12 cellular contexts compared by ENCODE assay signal in genomic region chr16:84555418-84556196, GRCh38. TPM values are rescaled to one million over a fixed set of nuclear protein-coding genes. Genes with fewer than 3 reads are reported as not detected.
A peak's percentile ranks its signal among the peaks of the same experiment; 100 is the strongest.
DNase-seq lines count a peak whose midpoint lies in the region; ATAC-seq lines count a peak whose summit lies in the region.
"Had no signal": no experiment of that assay in that cellular context is flagged by ENCODE, and none has a peak within 500 bp of the region (broad histone marks: within the 10 kb centered on the region; RNA-seq: fewer than 3 reads in every experiment).

No MANE protein-coding gene starts in this region.

- intact Hi-C loops in CD4-positive, alpha-beta memory T cell (cut with micrococcal nuclease), result loop anchor here (2.0 kb wide), 1 partner anchor 45 kb away; no protein-coding TSS in a partner anchor
- intact Hi-C loops in activated CD4-positive, alpha-beta memory T cell treated with anti-CD3 and anti-CD28 coated beads for 36 hours (cut with micrococcal nuclease), result no loop called here
- intact Hi-C loops in left cardiac atrium (cut with DNase I), result no loop called here

- POLR2A ChIA-PET in CD4-positive, alpha-beta memory T cell (lab: Charles Lee; ENCODE audit: partially characterized antibody), result interaction anchor here (2.0 to 10.4 kb wide), 6 partner anchors 8 to 61 kb away, joined by 9 to 245 read pairs (median 48); partner anchors contain the start of gene COTL1
- POLR2A ChIA-PET in activated CD4-positive, alpha-beta memory T cell treated with anti-CD3 and anti-CD28 coated beads for 36 hours (lab: Charles Lee), result interaction anchor here (4.1 kb wide), 1 partner anchor 44 kb away, joined by 25 read pairs; no protein-coding TSS in a partner anchor

- no peak overlapping the region for H3K4me3 ChIP-seq in CD4-positive, alpha-beta memory T cell (ENCODE audit: low read length in 2 of 2)
- no peak overlapping the region for H3K4me3 ChIP-seq in HUES64 (ENCODE audit: low read length)
- H3K4me3 ChIP-seq: GM12878 had no signal

- H3K27ac Mint-ChIP-seq in CD4-positive, alpha-beta memory T cell, result peak overlapping the region in 5 of 7 donors; percentile 55 to 87 (median 86)
- peak overlapping the region; percentile 10 for H3K27ac Mint-ChIP-seq in activated CD4-positive, alpha-beta memory T cell treated with anti-CD3 and anti-CD28 coated beads for 36 hours

- H3K4me3 Mint-ChIP-seq in CD4-positive, alpha-beta memory T cell, result peak overlapping the region in 2 of 8 donors; percentile 11 to 24
- no peak overlapping the region for H3K4me3 Mint-ChIP-seq in activated CD4-positive, alpha-beta memory T cell treated with anti-CD3 and anti-CD28 coated beads for 36 hours
- H3K4me3 Mint-ChIP-seq: nephron had no signal

- no peaks in the 10 kb centered on the region for H3K9me3 ChIP-seq in CD4-positive, alpha-beta memory T cell (ENCODE audit: control insufficient read depth in 1 of 2, low read length in 2 of 2)
- no peaks in the 10 kb centered on the region for H3K9me3 ChIP-seq in HUES64 (ENCODE audit: insufficient read depth, low read depth, low read length)

- no peaks in the 10 kb centered on the region for H3K27me3 Mint-ChIP-seq in CD4-positive, alpha-beta memory T cell
- H3K27me3 Mint-ChIP-seq in activated CD4-positive, alpha-beta memory T cell treated with anti-CD3 and anti-CD28 coated beads for 36 hours, result no peaks in the 10 kb centered on the region

- WGBS in HUES64, result 76% methylated on average over 19 of the region's 19 CpGs

- no peak for ATAC-seq in left cardiac atrium
- ATAC-seq: GM12878, Panc1 had no signal

- H3K27ac ChIP-seq in CD4-positive, alpha-beta memory T cell (ENCODE audit: low read depth, low read length), result no peak overlapping the region
- peak overlapping the region; percentile 28; the same call in 1 of the 2 replicates for H3K27ac ChIP-seq in HUES64 (ENCODE audit: low read depth, low read length)

- no peaks in the 10 kb centered on the region for H3K36me3 ChIP-seq in CD4-positive, alpha-beta memory T cell (ENCODE audit: insufficient read depth, low read length)
- H3K36me3 ChIP-seq in HUES64 (ENCODE audit: insufficient read depth, low read length), result no peaks in the 10 kb centered on the region

- CTCF ChIA-PET in CD4-positive, alpha-beta memory T cell (lab: Charles Lee; ENCODE audit: partially characterized antibody), result interaction anchor here (1.2 to 5.2 kb wide), 2 partner anchors 41 to 45 kb away, joined by 4 to 23 read pairs; no protein-coding TSS in a partner anchor
- CTCF ChIA-PET in activated CD4-positive, alpha-beta memory T cell treated with anti-CD3 and anti-CD28 coated beads for 36 hours (lab: Charles Lee), result interaction anchor here (2.5 kb wide), 1 partner anchor 67 kb away, joined by 13 read pairs; no protein-coding TSS in a partner anchor

- H3K36me3 Mint-ChIP-seq in CD4-positive, alpha-beta memory T cell, result peaks cover 0 to 6% of the 10 kb centered on the region in 2 donors
- H3K36me3 Mint-ChIP-seq in activated CD4-positive, alpha-beta memory T cell treated with anti-CD3 and anti-CD28 coated beads for 36 hours, result peaks cover 4% of the 10 kb centered on the region

- H3K4me1 ChIP-seq in CD4-positive, alpha-beta memory T cell (ENCODE audit: insufficient read depth, low read length), result peaks cover 49% of the 10 kb centered on the region
- H3K4me1 ChIP-seq in HUES64 (ENCODE audit: insufficient read depth, low read length), result peaks cover 26% of the 10 kb centered on the region; the same call in 1 of the 2 replicates

- no peaks in the 10 kb centered on the region for H3K9me3 Mint-ChIP-seq in CD4-positive, alpha-beta memory T cell
- no peaks in the 10 kb centered on the region for H3K9me3 Mint-ChIP-seq in activated CD4-positive, alpha-beta memory T cell treated with anti-CD3 and anti-CD28 coated beads for 36 hours
- H3K9me3 Mint-ChIP-seq: nephron had no signal

- no peak for DNase-seq in CD4-positive, alpha-beta memory T cell
- no peak for DNase-seq in activated CD4-positive, alpha-beta memory T cell treated with anti-CD3 and anti-CD28 coated beads for 36 hours
- DNase-seq in medulla oblongata (ENCODE audit: extremely low spot score) (peak; percentile 63), NCI-H774 (lab: John Stamatoyannopoulos, UW) (no peak), HPDE6-E6E7 (ENCODE audit: extremely low spot score) (no peak), left cardiac atrium (no peak)
- DNase-seq in stimulated activated CD4-positive, alpha-beta T cell treated with anti-CD3 and anti-CD28 coated beads, Interleukin-4, amount 100 ng/mL, for 4 hours, result no peak
- DNase-seq: central memory CD4-positive, alpha-beta T cell had no signal

- H3K27me3 ChIP-seq in CD4-positive, alpha-beta memory T cell (ENCODE audit: insufficient read depth, low read length), result no peaks in the 10 kb centered on the region
- no peaks in the 10 kb centered on the region for H3K27me3 ChIP-seq in HUES64 (ENCODE audit: insufficient read depth, low read length)

- peak overlapping the region; percentile 20; the same call in 1 of the 2 replicates for H3K9ac ChIP-seq in HUES64 (ENCODE audit: low read depth, low read length)

- peaks cover 30 to 51% (median 42%) of the 10 kb centered on the region in 4 donors for H3K4me1 Mint-ChIP-seq in CD4-positive, alpha-beta memory T cell
- peaks cover 38% of the 10 kb centered on the region for H3K4me1 Mint-ChIP-seq in activated CD4-positive, alpha-beta memory T cell treated with anti-CD3 and anti-CD28 coated beads for 36 hours (ENCODE audit: low read depth)

RNA-seq across cellular contexts. Expression of gene MEAK7, which starts 51.1 kb away (rescaled TPM):
- 10 to 100 TPM; 13.6 to 16.8 TPM for total RNA-seq in CD4-positive, alpha-beta memory T cell
- polyA plus RNA-seq in CD4-positive, alpha-beta memory T cell, result 1 to 10 TPM; 3.3 to 8.6 TPM
- polyA plus RNA-seq in HUES64 (2013, experiment 1 of 2), result 10.2 TPM
- polyA plus RNA-seq in HUES64 (2013, experiment 2 of 2), result 10.7 TPM
- 10 to 100 TPM; 12.9 to 13.6 TPM for total RNA-seq in activated CD4-positive, alpha-beta memory T cell treated with anti-CD3 and anti-CD28 coated beads for 36 hours
- total RNA-seq in left cardiac atrium, result 1 to 10 TPM; 5.2 to 6.7 TPM
